Comparison of ENCODE assay signal across 8 cellular contexts in the genomic region with DNA sequence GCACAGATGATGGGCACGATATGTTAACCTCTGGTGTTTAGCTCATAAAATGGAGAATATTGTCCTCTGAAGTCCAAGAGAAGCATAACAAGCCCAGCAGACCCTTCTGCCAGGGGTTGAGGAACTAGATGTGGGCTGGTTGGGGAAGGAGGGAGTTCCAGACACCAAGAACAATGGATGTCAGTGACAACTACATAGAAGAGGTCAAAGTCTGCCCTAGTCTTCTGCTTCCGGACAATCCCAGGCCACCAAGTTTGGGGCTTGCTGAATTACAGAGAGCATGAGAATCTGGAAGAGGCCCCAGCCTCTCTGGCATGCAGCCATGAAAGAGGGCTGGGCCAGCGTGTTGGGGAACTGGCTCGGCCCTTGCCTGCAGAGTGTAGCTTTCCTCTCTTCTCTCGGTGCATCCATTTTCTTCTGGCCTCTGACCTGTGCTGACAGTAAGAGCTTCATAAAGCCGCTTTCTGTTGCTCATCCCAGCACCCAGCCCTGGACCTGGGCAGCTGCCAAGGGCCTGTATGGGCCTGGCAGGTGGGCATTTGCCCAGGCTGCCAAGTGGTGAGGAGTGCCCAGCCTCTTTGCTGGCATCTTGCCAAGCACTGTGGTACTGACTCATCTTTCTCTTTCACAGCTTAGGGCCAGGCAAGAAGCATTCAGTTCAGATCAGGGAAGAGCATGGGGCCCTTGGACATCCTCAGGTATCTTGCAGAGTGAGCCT. TPM values are rescaled to one million over a fixed set of nuclear protein-coding genes. Genes with fewer than 3 reads are reported as not detected.
A peak's percentile ranks its signal among the peaks of the same experiment; 100 is the strongest.
DNase-seq lines count a peak whose midpoint lies in the region; ATAC-seq and TF ChIP-seq lines count a peak whose summit lies in the region.

No MANE protein-coding gene starts in this region.

- H3K27me3 ChIP-seq in GM23248 (replicated peaks; ENCODE audit: insufficient read depth) (no peaks in the 10 kb centered on the region), tibial artery (no peaks in the 10 kb centered on the region)

- H3K9me3 ChIP-seq in GM23248 (ENCODE audit: low read depth) (no peaks in the 10 kb centered on the region), tibial artery (no peaks in the 10 kb centered on the region)

- TF ChIP-seq CTCF in astrocyte of the cerebellum (IDR thresholded peaks at IDR 0.05; ENCODE audit: low read depth, low read length, missing control alignments) = no peak
- no peak for TF ChIP-seq CTCF in tibial artery (IDR thresholded peaks at IDR 0.05)

- H3K4me2 ChIP-seq in GM23248 (ENCODE audit: unreplicated experiment) = no peak overlapping the region

- WGBS in GM23248 (ENCODE audit: low coverage in 1 of 2, low lambda C conversion rate in 2 of 2, missing lambda C conversion rate in 2 of 2), 2 experiments = 48 to 68% methylated on average over 4 to 6 of the region's 6 CpGs

- no peaks in the 10 kb centered on the region for H3K36me3 ChIP-seq in GM23248 (ENCODE audit: low read depth)
- H3K36me3 ChIP-seq in tibial artery = no peaks in the 10 kb centered on the region

- H3K4me1 ChIP-seq in GM23248 (ENCODE audit: insufficient read depth) (peaks cover 48% of the 10 kb centered on the region), tibial artery (peaks cover 0 to 25% (median 6%) of the 10 kb centered on the region in 4 donors)

- H3K9ac ChIP-seq in GM23248 = no peak overlapping the region

- H4K20me1 ChIP-seq in GM23248 (ENCODE audit: insufficient read depth) = no peaks in the 10 kb centered on the region

- DNase-seq in GM23248 = peak; percentile 68
- peak; percentile 67 for DNase-seq in NCI-H2107 treated with DMSO at 0.1 percent for 48 hours (lab: John Stamatoyannopoulos, UW; ENCODE audit: unreplicated experiment)
- peak; percentile 23 for DNase-seq in astrocyte of the cerebellum (ENCODE audit: low read depth)
- DNase-seq in left colon = peak; percentile 69 to 77
- no peak for DNase-seq in tibial artery
- DNase-seq in DMS114 treated with DMSO at 0.1 percent for 48 hours (lab: John Stamatoyannopoulos, UW; ENCODE audit: unreplicated experiment) = no peak
- no peak for DNase-seq in SKM-1 treated with dmso at 0.1 percent for 144 hours (lab: John Stamatoyannopoulos, UW; ENCODE audit: unreplicated experiment)

- intact Hi-C loops in left colon (cut with DNase I, micrococcal nuclease) = no loop called here
- intact Hi-C loops in tibial artery (cut with DNase I; ENCODE audit: low total_unique reads) = no loop called here

- peaks cover 59% of the 10 kb centered on the region for H3F3A ChIP-seq in GM23248 (ENCODE audit: insufficient read depth)

- in situ Hi-C loops in GM23248 (cut with MboI) (no loop called here), astrocyte of the cerebellum (cut with HindIII; ENCODE audit: low sequenced_read_pairs) (no loop called here)

- no peaks in the 10 kb centered on the region for H3K79me2 ChIP-seq in GM23248 (ENCODE audit: insufficient read depth)

- H2AFZ ChIP-seq in GM23248 = no peak overlapping the region

- ATAC-seq in left colon (peak; percentile 88), HG03342 (IDR thresholded peaks at IDR 0.05; ENCODE audit: unreplicated experiment) (no peak)

- H3K27ac ChIP-seq in GM23248 (no peak overlapping the region), tibial artery (no peak overlapping the region)

- H3K9me2 ChIP-seq in GM23248 (ENCODE audit: insufficient read depth) = no peaks in the 10 kb centered on the region

- H3K4me3 ChIP-seq in GM23248 (no peak overlapping the region), astrocyte of the cerebellum (ENCODE audit: low read depth, low read length) (no peak overlapping the region), tibial artery (no peak overlapping the region)

RNA-seq across cellular contexts. Expression of a gene that starts 14.6 kb away (rescaled TPM):
- 363 and 372 TPM in 2 replicates for total RNA-seq in GM23248 (2014; rRNA removed; shearing (Covaris generic))
- 752 and 760 TPM in 2 replicates for polyA plus RNA-seq in GM23248 (2016; fragmentation: Nextera tagmentation; extraction: Ambion mirVana)
- 100 to 1,000 TPM; 151 to 168 TPM for total RNA-seq in left colon

RNA-seq across cellular contexts. Expression of a gene that starts 53.6 kb away (rescaled TPM):
- total RNA-seq in GM23248 (2014; rRNA removed; shearing (Covaris generic)) = 0.25 and 0.54 TPM in 2 replicates
- 1.7 and 2.0 TPM in 2 replicates for polyA plus RNA-seq in GM23248 (2016; fragmentation: Nextera tagmentation; extraction: Ambion mirVana)
- under 1 TPM; 0.15 to 0.42 TPM for total RNA-seq in left colon

Comparison
In these comparisons a context has a peak if more than half of its experiments do, and no peak if none do; other contexts are left out.
1. DNase-seq: peak in GM23248 (single experiment), NCI-H2107 treated with DMSO at 0.1 percent for 48 hours (single experiment), astrocyte of the cerebellum (single experiment) and left colon (2 of 2); none in tibial artery (0 of 2), DMS114 treated with DMSO at 0.1 percent for 48 hours (single experiment) and SKM-1 treated with dmso at 0.1 percent for 144 hours (single experiment).